In genomic region chr6:164379786-164380185, GRCh38 we compare ENCODE assay signal across 23 cellular contexts.
"Had no signal": no experiment of that assay in that cellular context is flagged by ENCODE, and none has a peak within 500 bp of the region (broad histone marks: within the 10 kb centered on the region; RNA-seq: fewer than 3 reads in every experiment).

No MANE protein-coding gene starts in this region.

- H3K4me3 ChIP-seq: body of pancreas, esophagus squamous epithelium, pancreas, psoas muscle, right atrium auricular region, thyroid gland, upper lobe of right lung had no signal

- H3K9me3 ChIP-seq: body of pancreas, esophagus squamous epithelium, pancreas, thyroid gland, upper lobe of right lung had no signal

- H3K27ac ChIP-seq: body of pancreas, esophagus squamous epithelium, pancreas, psoas muscle, right atrium auricular region, thyroid gland, upper lobe of right lung, VCaP had no signal

- ATAC-seq: activated CD4-positive, CD25-positive, alpha-beta regulatory T cell treated with anti-CD3 and anti-CD28 coated beads, Interleukin-2, amount 50 U/mL, for 24 hours; body of pancreas; left cardiac atrium; pancreas; psoas muscle; upper lobe of right lung had no signal

- DNase-seq: activated CD4-positive, alpha-beta memory T cell treated with anti-CD3 and anti-CD28 coated beads, Interleukin-2, amount 10 ng/mL, durations not matched to agents 7 days and 5 days; activated CD4-positive, alpha-beta T cell treated with anti-CD3 and anti-CD28 coated beads, Interleukin-2, amount 10 ng/mL, durations not matched to agents 24 days and 14 days; activated effector memory CD4-positive, alpha-beta T cell treated with anti-CD3 and anti-CD28 coated beads, Interleukin-2, amount 50 U/mL, for 16 hours; activated naive CD4-positive, alpha-beta T cell treated with anti-CD3 and anti-CD28 coated beads, Interleukin-2, amount 10 ng/mL, durations not matched to agents 7 days and 5 days; amygdala; body of pancreas; effector memory CD4-positive, alpha-beta T cell; esophagus squamous epithelium; foreskin melanocyte; immature natural killer cell; left cardiac atrium; mesenchymal stem cell; nephron progenitor cell; pancreas; psoas muscle; stimulated activated CD4-positive, alpha-beta T cell treated with anti-CD3 and anti-CD28 coated beads, Interleukin-12 subunit alpha, Interleukin-12 subunit beta, amount 100 ng/mL, for 4 hours; stimulated activated CD4-positive, alpha-beta T cell treated with anti-CD3 and anti-CD28 coated beads, Interleukin-4, amount 100 ng/mL, for 4 hours; substantia nigra; thyroid gland; upper lobe of right lung had no signal

- H3K27me3 ChIP-seq: body of pancreas, esophagus squamous epithelium, pancreas, right atrium auricular region, thyroid gland, upper lobe of right lung had no signal

- H3K4me1 ChIP-seq: body of pancreas, esophagus squamous epithelium, pancreas, psoas muscle, right atrium auricular region, thyroid gland, upper lobe of right lung had no signal

- H3K36me3 ChIP-seq: esophagus squamous epithelium, pancreas, right atrium auricular region, thyroid gland, upper lobe of right lung had no signal
